In the genomic region with DNA sequence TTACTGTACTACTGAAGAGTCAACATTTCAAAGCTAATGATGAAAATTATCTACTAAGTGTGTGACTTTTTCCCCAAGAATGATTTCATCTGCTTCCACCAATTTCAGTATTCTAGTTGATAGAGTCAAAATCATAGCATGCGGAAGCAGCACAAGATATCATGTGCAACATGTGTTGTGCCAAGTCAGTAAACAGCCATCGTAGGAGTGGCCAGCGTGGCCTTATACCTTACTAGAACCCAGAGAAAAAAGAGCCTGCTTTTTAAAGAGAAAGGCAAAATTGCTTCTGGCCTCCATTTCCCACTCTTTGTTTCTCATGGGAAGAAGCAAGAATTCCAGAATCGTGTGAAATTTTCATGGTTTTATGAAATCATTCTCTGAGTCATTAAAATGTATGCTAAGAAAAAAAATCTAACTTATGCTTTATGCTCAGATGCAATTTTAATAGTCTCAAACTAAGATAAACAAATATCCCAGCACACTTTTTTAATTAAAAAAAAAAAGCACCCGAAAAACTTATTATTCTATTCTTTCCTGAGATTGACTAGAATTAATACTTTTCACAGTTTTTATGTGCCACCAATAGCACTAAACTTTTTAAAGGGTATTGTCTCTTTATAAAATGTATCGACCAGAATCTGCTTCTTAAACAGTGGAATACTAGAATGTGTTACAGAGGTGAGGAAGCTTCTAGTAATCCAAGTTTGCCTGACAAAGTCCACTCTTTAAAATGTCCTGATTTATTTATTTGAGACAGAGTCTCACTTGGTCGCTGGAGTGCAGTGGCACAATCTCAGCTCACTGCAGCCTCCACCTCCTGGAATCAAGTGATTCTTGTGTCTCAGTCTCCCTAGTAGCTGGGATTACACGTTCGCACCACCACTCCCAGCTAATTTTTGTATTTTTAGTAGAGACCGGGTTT, we compare ENCODE assay signal across 17 cellular contexts.
DNase-seq lines count a peak whose midpoint lies in the region; ATAC-seq and TF ChIP-seq lines count a peak whose summit lies in the region.
"Had no signal": no experiment of that assay in that cellular context is flagged by ENCODE, and none has a peak within 500 bp of the region (broad histone marks: within the 10 kb centered on the region; RNA-seq: fewer than 3 reads in every experiment).

No MANE protein-coding gene starts in this region.

- peaks cover 56% of the 10 kb centered on the region for H3K4me1 ChIP-seq in skeletal muscle satellite cell (ENCODE audit: control insufficient read depth, insufficient read depth, low read length)
- peaks cover 0 to 67% (median 29%) of the 10 kb centered on the region in 4 donors for H3K4me1 ChIP-seq in stomach
- H3K4me1 ChIP-seq: Caco-2, Peyer's patch had no signal

- H3K4me2 ChIP-seq in skeletal muscle satellite cell (ENCODE audit: low read length), result peak overlapping the region; percentile 24

- peak overlapping the region; percentile 26 for H3K9ac ChIP-seq in skeletal muscle satellite cell (ENCODE audit: low read depth, low read length)

- peaks cover 81% of the 10 kb centered on the region for H3K4me1 Mint-ChIP-seq in activated T-cell treated with anti-CD3 and anti-CD28 coated beads, Interleukin-2, amount 50 U/mL, for 24 hours (ENCODE audit: low read depth)
- peaks cover 73% of the 10 kb centered on the region for H3K4me1 Mint-ChIP-seq in activated T-cell treated with anti-CD3 and anti-CD28 coated beads, Interleukin-2, amount 50 U/mL, for 4 hours (ENCODE audit: low read depth)
- peaks cover 43% of the 10 kb centered on the region for H3K4me1 Mint-ChIP-seq in T-helper 17 cell

- TF ChIP-seq CTCF in fibroblast of pulmonary artery (IDR thresholded peaks at IDR 0.05; ENCODE audit: low read length, missing control alignments) (no peak), stomach (IDR thresholded peaks at IDR 0.05) (no peak)

- no peak for TF ChIP-seq POLR2A in stomach (IDR thresholded peaks at IDR 0.05)

- no peaks in the 10 kb centered on the region for H3K9me3 Mint-ChIP-seq in activated T-cell treated with anti-CD3 and anti-CD28 coated beads, Interleukin-2, amount 50 U/mL, for 24 hours
- H3K9me3 Mint-ChIP-seq in activated T-cell treated with anti-CD3 and anti-CD28 coated beads, Interleukin-2, amount 50 U/mL, for 4 hours, result no peaks in the 10 kb centered on the region
- H3K9me3 Mint-ChIP-seq: endodermal cell, type B pancreatic cell had no signal

- no peak for TF ChIP-seq EP300 in stomach (IDR thresholded peaks at IDR 0.05)

- no peak overlapping the region for H3K4me3 ChIP-seq in fibroblast of pulmonary artery (replicated peaks; ENCODE audit: low read depth, low read length)
- H3K4me3 ChIP-seq in skeletal muscle satellite cell (ENCODE audit: low read length), result peak overlapping the region; percentile 24
- no peak overlapping the region for H3K4me3 ChIP-seq in stomach
- H3K4me3 ChIP-seq: body of pancreas, Peyer's patch had no signal

- no peak overlapping the region for H3K27ac ChIP-seq in stomach
- H3K27ac ChIP-seq: body of pancreas, Peyer's patch had no signal

- no peaks in the 10 kb centered on the region for H3K27me3 ChIP-seq in skeletal muscle satellite cell (ENCODE audit: control insufficient read depth, insufficient read depth, low read length)
- no peaks in the 10 kb centered on the region for H3K27me3 ChIP-seq in stomach
- H3K27me3 ChIP-seq: body of pancreas, Peyer's patch had no signal

- no peak for DNase-seq in activated T-cell treated with anti-CD3 and anti-CD28 coated beads, Interleukin-2, amount 50 U/mL, for 24 hours
- DNase-seq in activated T-cell treated with anti-CD3 and anti-CD28 coated beads, Interleukin-2, amount 50 U/mL, for 4 hours, result no peak
- DNase-seq in T-helper 17 cell, result no peak
- DNase-seq in fibroblast of pulmonary artery (ENCODE audit: low read depth), result peak; percentile 36
- DNase-seq in NCI-H345 treated with DMSO at 0.1 percent for 48 hours (lab: John Stamatoyannopoulos, UW; ENCODE audit: unreplicated experiment), result no peak
- DNase-seq in stomach, result no peak
- DNase-seq: activated T-cell treated with anti-CD3 and anti-CD28 coated beads, Interleukin-2, amount 50 U/mL, for 1 hour; Caco-2; endodermal cell; NCI-H2029; NCI-H526 treated with DMSO at 0.1 percent for 48 hours; Peyer's patch; stimulated activated CD4-positive, alpha-beta T cell treated with anti-CD3 and anti-CD28 coated beads, Interleukin-2, amount 100 ng/mL, for 24 hours had no signal

- ATAC-seq in activated T-cell treated with anti-CD3 and anti-CD28 coated beads, Interleukin-2, amount 50 U/mL, for 4 hours, result no peak
- ATAC-seq in T-helper 17 cell, result no peak
- no peak for ATAC-seq in HG02938 (IDR thresholded peaks at IDR 0.05; ENCODE audit: unreplicated experiment)
- ATAC-seq: body of pancreas had no signal

- intact Hi-C loops in stomach (cut with DNase I; ENCODE audit: low total_unique reads), result no loop called here

- no peak overlapping the region for H3K4me3 Mint-ChIP-seq in activated T-cell treated with anti-CD3 and anti-CD28 coated beads, Interleukin-2, amount 50 U/mL, for 24 hours
- H3K4me3 Mint-ChIP-seq in activated T-cell treated with anti-CD3 and anti-CD28 coated beads, Interleukin-2, amount 50 U/mL, for 4 hours, result no peak overlapping the region
- no peak overlapping the region for H3K4me3 Mint-ChIP-seq in T-helper 17 cell
- H3K4me3 Mint-ChIP-seq: endodermal cell, type B pancreatic cell had no signal

- H3K9me3 ChIP-seq in T-helper 17 cell (ENCODE audit: control insufficient read depth, low read length, poor library complexity, severe bottlenecking) (no peaks in the 10 kb centered on the region), skeletal muscle satellite cell (replicated peaks; ENCODE audit: low read length) (no peaks in the 10 kb centered on the region), stomach (no peaks in the 10 kb centered on the region)
- H3K9me3 ChIP-seq: body of pancreas, Caco-2, Peyer's patch had no signal

- 77 to 88% (median 81%) methylated on average over 10 of the region's 10 CpGs for WGBS in stomach, 5 donors

- no peaks in the 10 kb centered on the region for H3K27me3 Mint-ChIP-seq in activated T-cell treated with anti-CD3 and anti-CD28 coated beads, Interleukin-2, amount 50 U/mL, for 24 hours
- no peaks in the 10 kb centered on the region for H3K27me3 Mint-ChIP-seq in activated T-cell treated with anti-CD3 and anti-CD28 coated beads, Interleukin-2, amount 50 U/mL, for 4 hours (ENCODE audit: low read depth)
- no peaks in the 10 kb centered on the region for H3K27me3 Mint-ChIP-seq in T-helper 17 cell
- H3K27me3 Mint-ChIP-seq: type B pancreatic cell had no signal

- peaks cover 74% of the 10 kb centered on the region for H3K36me3 Mint-ChIP-seq in activated T-cell treated with anti-CD3 and anti-CD28 coated beads, Interleukin-2, amount 50 U/mL, for 24 hours (ENCODE audit: low read depth)
- peaks cover 36% of the 10 kb centered on the region for H3K36me3 Mint-ChIP-seq in activated T-cell treated with anti-CD3 and anti-CD28 coated beads, Interleukin-2, amount 50 U/mL, for 4 hours (ENCODE audit: insufficient read depth)
- H3K36me3 Mint-ChIP-seq in T-helper 17 cell (ENCODE audit: low read depth), result peaks cover 9% of the 10 kb centered on the region
- H3K36me3 Mint-ChIP-seq: type B pancreatic cell had no signal

- H3K36me3 ChIP-seq in skeletal muscle satellite cell (ENCODE audit: insufficient read depth, low read length), result no peaks in the 10 kb centered on the region
- no peaks in the 10 kb centered on the region for H3K36me3 ChIP-seq in stomach
- H3K36me3 ChIP-seq: Peyer's patch had no signal

- H3K27ac Mint-ChIP-seq in activated T-cell treated with anti-CD3 and anti-CD28 coated beads, Interleukin-2, amount 50 U/mL, for 24 hours, result peak overlapping the region; percentile 84
- H3K27ac Mint-ChIP-seq in T-helper 17 cell, result peak overlapping the region; percentile 96
- H3K27ac Mint-ChIP-seq: endodermal cell, type B pancreatic cell had no signal
